In genomic region chr22:45448431-45448830, GRCh38 we compare ENCODE assay signal across 26 cellular contexts. TPM values are rescaled to one million over a fixed set of nuclear protein-coding genes. Genes with fewer than 3 reads are reported as not detected.
DNase-seq lines count a peak whose midpoint lies in the region; ATAC-seq and TF ChIP-seq lines count a peak whose summit lies in the region.
"Had no signal": no experiment of that assay in that cellular context is flagged by ENCODE, and none has a peak within 500 bp of the region (broad histone marks: within the 10 kb centered on the region; RNA-seq: fewer than 3 reads in every experiment).

No MANE protein-coding gene starts in this region.

- intact Hi-C loops in lower lobe of right lung (cut with DNase I), result no loop called here

- no peaks in the 10 kb centered on the region for H3K36me3 ChIP-seq in lower lobe of right lung
- no peaks in the 10 kb centered on the region for H3K36me3 ChIP-seq in suprapubic skin
- H3K36me3 ChIP-seq: prostate gland had no signal

- no peak for TF ChIP-seq POLR2A in suprapubic skin (IDR thresholded peaks at IDR 0.05)

- H3K9me3 ChIP-seq in lower lobe of right lung (no peaks in the 10 kb centered on the region), suprapubic skin (no peaks in the 10 kb centered on the region), T-helper 17 cell (ENCODE audit: control insufficient read depth, low read length, poor library complexity, severe bottlenecking) (no peaks in the 10 kb centered on the region)
- H3K9me3 ChIP-seq: prostate gland had no signal

- TF ChIP-seq CTCF in fibroblast of the aortic adventitia (IDR thresholded peaks at IDR 0.05; ENCODE audit: insufficient read depth, low read length) (no peak), lower lobe of right lung (IDR thresholded peaks at IDR 0.05) (no peak), suprapubic skin (IDR thresholded peaks at IDR 0.05) (no peak)

- no peak overlapping the region for H3K27ac Mint-ChIP-seq in T-helper 17 cell
- H3K27ac Mint-ChIP-seq: activated naive CD8-positive, alpha-beta T cell treated with anti-CD3 and anti-CD28 coated beads, Interleukin-2, amount 10 ng/mL, durations not matched to agents 7 days and 5 days; brain; endodermal cell; type B pancreatic cell had no signal

- H3K27me3 Mint-ChIP-seq in T-helper 17 cell, result peaks cover 31% of the 10 kb centered on the region
- H3K27me3 Mint-ChIP-seq: activated naive CD8-positive, alpha-beta T cell treated with anti-CD3 and anti-CD28 coated beads, Interleukin-2, amount 10 ng/mL, durations not matched to agents 7 days and 5 days had no signal

- H3K27ac ChIP-seq in lower lobe of right lung, result no peak overlapping the region
- H3K27ac ChIP-seq in suprapubic skin, result no peak overlapping the region
- H3K27ac ChIP-seq: prostate gland had no signal

- WGBS in suprapubic skin, result 65% methylated on average over 4 of the region's 9 CpGs

- TF ChIP-seq EP300 in suprapubic skin (IDR thresholded peaks at IDR 0.05), result no peak

- ATAC-seq in lower lobe of right lung (peak; percentile 9 to 35), T-helper 17 cell (no peak)

- H3K4me3 ChIP-seq in fibroblast of the aortic adventitia (ENCODE audit: low read depth, low read length) (no peak overlapping the region), lower lobe of right lung (no peak overlapping the region), suprapubic skin (no peak overlapping the region)
- H3K4me3 ChIP-seq: prostate gland, smooth muscle cell had no signal

- no peaks in the 10 kb centered on the region for H3K36me3 Mint-ChIP-seq in T-helper 17 cell (ENCODE audit: low read depth)
- H3K36me3 Mint-ChIP-seq: activated naive CD8-positive, alpha-beta T cell treated with anti-CD3 and anti-CD28 coated beads, Interleukin-2, amount 10 ng/mL, durations not matched to agents 7 days and 5 days; brain; type B pancreatic cell had no signal

- DNase-seq in D341Med (ENCODE audit: low spot score) (peak; percentile 13), fibroblast of the aortic adventitia (ENCODE audit: low read depth) (peak; percentile 95), lower lobe of right lung (no peak), suprapubic skin (ENCODE audit: low spot score in 2 of 2) (peak; percentile 89 to 91), GF-D8 (lab: John Stamatoyannopoulos, UW) (no peak), T-helper 17 cell (no peak), middle frontal gyrus (ENCODE audit: extremely low spot score, low spot score) (no peak)
- no peak for DNase-seq in activated CD8-positive, alpha-beta memory T cell treated with anti-CD3 and anti-CD28 coated beads, Interleukin-2, amount 50 U/mL, for 4 hours
- DNase-seq: activated CD4-positive, alpha-beta T cell treated with anti-CD3 and anti-CD28 coated beads for 4 hours; activated naive CD8-positive, alpha-beta T cell treated with anti-CD3 and anti-CD28 coated beads, Interleukin-2, amount 10 ng/mL, durations not matched to agents 7 days and 5 days; C1 segment of cervical spinal cord; Calu3; endodermal cell; KG1; NCI-H146; NCI-H2171; NCI-H69; stimulated activated CD4-positive, alpha-beta T cell treated with anti-CD3 and anti-CD28 coated beads, Interleukin-2, amount 100 ng/mL, for 48 hours; stimulated activated naive CD4-positive, alpha-beta T cell treated with Interleukin-2 at 50 U/mL for 16 hours had no signal

- no peaks in the 10 kb centered on the region for H3K4me1 Mint-ChIP-seq in T-helper 17 cell
- H3K4me1 Mint-ChIP-seq: activated naive CD8-positive, alpha-beta T cell treated with anti-CD3 and anti-CD28 coated beads, Interleukin-2, amount 10 ng/mL, durations not matched to agents 7 days and 5 days had no signal

- H3K4me1 ChIP-seq in lower lobe of right lung (no peaks in the 10 kb centered on the region), suprapubic skin (peaks cover 39% of the 10 kb centered on the region)
- H3K4me1 ChIP-seq: prostate gland had no signal

- H3K4me3 Mint-ChIP-seq in T-helper 17 cell, result no peak overlapping the region
- H3K4me3 Mint-ChIP-seq: activated naive CD8-positive, alpha-beta T cell treated with anti-CD3 and anti-CD28 coated beads, Interleukin-2, amount 10 ng/mL, durations not matched to agents 7 days and 5 days; brain; endodermal cell; type B pancreatic cell had no signal

- no peaks in the 10 kb centered on the region for H3K27me3 ChIP-seq in lower lobe of right lung (ENCODE audit: low read depth)
- H3K27me3 ChIP-seq in suprapubic skin, result no peaks in the 10 kb centered on the region

RNA-seq across cellular contexts. Expression of gene RIBC2, which starts 34.9 kb away (rescaled TPM):
- total RNA-seq in fibroblast of the aortic adventitia (ENCODE audit: low replicate concordance) (5.7 TPM in 1 of 2 replicates, not detected in the other), lower lobe of right lung (2.6 TPM), suprapubic skin (1 to 10 TPM in 1 of 4 donors, under 1 TPM in 1, not detected in 2; 0.30 to 5.7 TPM), T-helper 17 cell (1 to 10 TPM; 1.6 to 2.4 TPM)
- total RNA-seq: mesenteric fat pad had no signal

RNA-seq across cellular contexts. Expression of gene SMC1B, which starts 35.0 kb away (rescaled TPM):
- total RNA-seq in fibroblast of the aortic adventitia (ENCODE audit: low replicate concordance) (0.08 and 0.09 TPM in 2 replicates), lower lobe of right lung (not detected), suprapubic skin (under 1 TPM in 1 of 4 donors, not detected in 3; 0.21 TPM), T-helper 17 cell (under 1 TPM in 1 of 2 donors, not detected in 1; 0.17 TPM)
- total RNA-seq: A673, Calu3, fibroblast of villous mesenchyme, mesenteric fat pad, smooth muscle cell had no signal

RNA-seq across cellular contexts. Expression of gene FBLN1, which starts 54.3 kb away (rescaled TPM):
- total RNA-seq in fibroblast of the aortic adventitia (ENCODE audit: low replicate concordance), result 335 and 561 TPM in 2 replicates
- total RNA-seq in lower lobe of right lung, result 307 TPM
- total RNA-seq in suprapubic skin, result 100 to 1,000 TPM; 111 to 174 (median 139) TPM
- total RNA-seq in T-helper 17 cell, result under 1 TPM; 0.34 to 0.90 TPM
- total RNA-seq: activated naive CD8-positive, alpha-beta T cell treated with anti-CD3 and anti-CD28 coated beads, Interleukin-2, amount 10 ng/mL, durations not matched to agents 7 days and 5 days had no signal

Comparison
In these comparisons a context has a peak if more than half of its experiments do, and no peak if none do; other contexts are left out.
1. DNase-seq: peak in D341Med (single experiment), fibroblast of the aortic adventitia (single experiment) and suprapubic skin (2 of 2); none in lower lobe of right lung (single experiment), GF-D8 (single experiment), activated CD8-positive, alpha-beta memory T cell treated with anti-CD3 and anti-CD28 coated beads, Interleukin-2, amount 50 U/mL, for 4 hours (single experiment), T-helper 17 cell (0 of 3) and middle frontal gyrus (single experiment).
2. RNA of gene FBLN1, which starts 54.3 kb away (total RNA-seq): 335 to 561 TPM in fibroblast of the aortic adventitia, 307 TPM in lower lobe of right lung (single experiment) and 111 to 174 TPM in suprapubic skin; 0.34 to 0.90 TPM in T-helper 17 cell; every median in the first group is over 10 times any median in the second.